ENCODE assay signal across 26 cellular contexts in genomic region chr10:11378835-11379234, GRCh38.
DNase-seq lines count a peak whose midpoint lies in the region; ATAC-seq, FAIRE-seq and TF ChIP-seq lines count a peak whose summit lies in the region.
"Had no signal": no experiment of that assay in that cellular context is flagged by ENCODE, and none has a peak within 500 bp of the region (broad histone marks: within the 10 kb centered on the region; RNA-seq: fewer than 3 reads in every experiment).

No MANE protein-coding gene starts in this region.

- no peak overlapping the region for H3K9ac ChIP-seq in HepG2 (ENCODE audit: insufficient read depth, low read depth, low read length)
- H3K9ac ChIP-seq: SK-N-SH had no signal

- no peak for ATAC-seq in HepG2
- ATAC-seq in right lobe of liver = no peak
- ATAC-seq: A549; CD8-positive, alpha-beta T cell; GM23338; Panc1 had no signal

- H3K9me3 Mint-ChIP-seq in neural crest cell = peaks cover under 1% of the 10 kb centered on the region
- H3K9me3 Mint-ChIP-seq: CD8-positive, alpha-beta T cell had no signal

- no TSS peak for BruUV-seq in HepG2 (replicated peaks; lab: Mats Ljungman, UMichigan)

- H3K4me3 Mint-ChIP-seq in neural crest cell = no peak overlapping the region
- H3K4me3 Mint-ChIP-seq: CD8-positive, alpha-beta T cell; GM23338 had no signal

- POLR2A ChIA-PET in HepG2 (lab: Yijun Ruan, JAX) = no interaction called here

- TF ChIP-seq EP300 in HepG2 (IDR thresholded peaks at IDR 0.05; ENCODE audit: low read depth in 2 of 2, low read length in 2 of 2) (no peak), HepG2 (CRISPR knock-in tag; IDR thresholded peaks at IDR 0.05; ENCODE audit: borderline replicate concordance) (no peak)

- in situ Hi-C loops in HepG2 (cut with HindIII; ENCODE audit: extremely low pct_ligation_motif_present, low pct_unique_long_range_greater_than_20kb) = no loop called here

- H3K9me3 ChIP-seq in HepG2 (ENCODE audit: low read length) = no peaks in the 10 kb centered on the region
- H3K9me3 ChIP-seq in right lobe of liver = no peaks in the 10 kb centered on the region
- H3K9me3 ChIP-seq in left ventricle myocardium inferior (replicated peaks) = no peaks in the 10 kb centered on the region
- H3K9me3 ChIP-seq in breast epithelium = no peaks in the 10 kb centered on the region
- H3K9me3 ChIP-seq: A549, Caco-2, HAP-1, SK-N-SH had no signal

- no peak overlapping the region for H2AFZ ChIP-seq in HepG2 (ENCODE audit: low read length)
- H2AFZ ChIP-seq: GM23338 had no signal

- H4K20me1 ChIP-seq in HepG2 (ENCODE audit: insufficient read depth, low read length) = no peaks in the 10 kb centered on the region

- TF ChIP-seq POLR2A in HepG2 (IDR thresholded peaks at IDR 0.05; ENCODE audit: insufficient read depth in 1 of 2, low read depth in 2 of 2, low read length in 2 of 2) = no peak
- no peak for TF ChIP-seq POLR2A in right lobe of liver (IDR thresholded peaks at IDR 0.05)
- TF ChIP-seq POLR2A in breast epithelium (IDR thresholded peaks at IDR 0.05) = no peak

- H3K79me2 ChIP-seq in HepG2 (ENCODE audit: insufficient read depth, low read length) = no peaks in the 10 kb centered on the region

- intact Hi-C loops in HepG2 (cut with micrococcal nuclease; ENCODE audit: unreplicated experiment) = no loop called here
- intact Hi-C loops in right lobe of liver (cut with DNase I) = no loop called here
- intact Hi-C loops in left ventricle myocardium inferior (cut with micrococcal nuclease) = no loop called here
- intact Hi-C loops in breast epithelium (cut with DNase I; ENCODE audit: low total_unique reads) = no loop called here

- no peak overlapping the region for H3K4me3 ChIP-seq in HepG2 (replicated peaks in 1 of 3; ENCODE audit: insufficient read depth in 1 of 3, low read depth in 2 of 3, low read length in 3 of 3)
- no peak overlapping the region for H3K4me3 ChIP-seq in right lobe of liver
- no peak overlapping the region for H3K4me3 ChIP-seq in left ventricle myocardium inferior
- no peak overlapping the region for H3K4me3 ChIP-seq in breast epithelium
- H3K4me3 ChIP-seq: A549, GM23338, HAP-1 had no signal

- H3K36me3 ChIP-seq in HepG2 (replicated peaks in 1 of 2; ENCODE audit: control insufficient read depth in 1 of 2, insufficient read depth in 2 of 2, low read length in 2 of 2) (no peaks in the 10 kb centered on the region), right lobe of liver (no peaks in the 10 kb centered on the region), left ventricle myocardium inferior (no peaks in the 10 kb centered on the region), breast epithelium (no peaks in the 10 kb centered on the region)
- H3K36me3 ChIP-seq: HAP-1 had no signal

- H3K4me1 Mint-ChIP-seq in neural crest cell = peaks cover 23% of the 10 kb centered on the region

- DNase-seq in HepG2 (ENCODE audit: low spot score) (no peak), right lobe of liver (no peak), left ventricle myocardium inferior (peak; percentile 32), neural crest cell (ENCODE audit: low read depth, low spot score) (no peak), breast epithelium (ENCODE audit: low spot score in 2 of 2) (no peak)
- DNase-seq in activated CD8-positive, alpha-beta memory T cell treated with anti-CD3 and anti-CD28 coated beads, Interleukin-2, amount 50 U/mL, for 48 hours = no peak
- DNase-seq in activated naive CD4-positive, alpha-beta T cell treated with anti-CD3 and anti-CD28 coated beads, Interleukin-2, amount 50 U/mL, for 16 hours = no peak
- DNase-seq: AML-193; Caco-2; CD8-positive, alpha-beta T cell; Karpas-422; NCI-H1092 treated with DMSO at 0.1 percent for 48 hours; NCI-H1436; NCI-H187; NCI-H2081 treated with DMSO at 0.1 percent for 48 hours; NCI-H2171; NCI-H226; NCI-H510A; NCI-H69; SK-N-SH had no signal

- H3K36me3 Mint-ChIP-seq in neural crest cell (ENCODE audit: low read depth) = no peaks in the 10 kb centered on the region
- H3K36me3 Mint-ChIP-seq: CD8-positive, alpha-beta T cell had no signal

- CTCF ChIA-PET in HepG2 (lab: Yijun Ruan, JAX; ENCODE audit: low intra/inter-chr PET ratio, low total read pairs) = no interaction called here

- H3K27ac Mint-ChIP-seq in neural crest cell (ENCODE audit: unreplicated experiment) = peak overlapping the region; percentile 35
- H3K27ac Mint-ChIP-seq: CD8-positive, alpha-beta T cell; GM23338 had no signal

- H3K4me1 ChIP-seq in HepG2 (ENCODE audit: insufficient read depth, low read length) = no peaks in the 10 kb centered on the region
- H3K4me1 ChIP-seq in right lobe of liver = no peaks in the 10 kb centered on the region
- H3K4me1 ChIP-seq in left ventricle myocardium inferior = peaks cover 9% of the 10 kb centered on the region
- no peaks in the 10 kb centered on the region for H3K4me1 ChIP-seq in breast epithelium
- H3K4me1 ChIP-seq: A549, Caco-2, HAP-1 had no signal

- WGBS in HepG2 (ENCODE audit: low lambda C conversion rate) = 2% methylated on average over 6 of the region's 6 CpGs
- WGBS in right lobe of liver (ENCODE audit: insufficient coverage, low coverage, low lambda C conversion rate, missing lambda C conversion rate) = no CpG with 5 or more reads among the region's 6 CpGs

- peaks cover 0 to 6% of the 10 kb centered on the region in 2 experiments; a peak in 1 of 5 replicates for H3K27me3 ChIP-seq in HepG2 (ENCODE audit: control insufficient read depth in 1 of 2, insufficient read depth in 2 of 2, low read length in 2 of 2)
- H3K27me3 ChIP-seq in right lobe of liver = no peaks in the 10 kb centered on the region
- peaks cover 14% of the 10 kb centered on the region for H3K27me3 ChIP-seq in left ventricle myocardium inferior (ENCODE audit: low read depth)
- no peaks in the 10 kb centered on the region for H3K27me3 ChIP-seq in breast epithelium

- FAIRE-seq in HepG2 (lab: Jason Lieb, UNC) = no peak
- FAIRE-seq: A549, G401.6 had no signal

- H3K27ac ChIP-seq in HepG2 (ENCODE audit: extremely low read length, insufficient read depth, low read length) (no peak overlapping the region), right lobe of liver (no peak overlapping the region), left ventricle myocardium inferior (replicated peaks) (no peak overlapping the region), breast epithelium (no peak overlapping the region)
- H3K27ac ChIP-seq: A549, C4-2B had no signal

- TF ChIP-seq RAD21 in HepG2 (CRISPR knock-in tag; IDR thresholded peaks at IDR 0.05) = no peak

- H3K4me2 ChIP-seq in HepG2 (ENCODE audit: low read depth, low read length) = no peak overlapping the region
- H3K4me2 ChIP-seq: A549, GM23338, SK-N-SH had no signal

- H3K27me3 Mint-ChIP-seq in neural crest cell (ENCODE audit: low read depth) = no peaks in the 10 kb centered on the region

- no peak for TF ChIP-seq CTCF in HepG2 (CRISPR knock-in tag; IDR thresholded peaks at IDR 0.05)
- no peak for TF ChIP-seq CTCF in right lobe of liver (IDR thresholded peaks at IDR 0.05)
- no peak for TF ChIP-seq CTCF in left ventricle myocardium inferior (IDR thresholded peaks at IDR 0.05; ENCODE audit: borderline replicate concordance)
- TF ChIP-seq CTCF in neural crest cell (conservative IDR thresholded peaks at IDR 0.05) = no peak
- no peak for TF ChIP-seq CTCF in breast epithelium (IDR thresholded peaks at IDR 0.05)

TF ChIP-seq in HepG2, 621 proteins besides CTCF, POLR2A, EP300 and RAD21:
- TF ChIP-seq ZNF878 (CRISPR knock-in tag; IDR thresholded peaks at IDR 0.05) (no peak), ZNF768 (CRISPR knock-in tag; IDR thresholded peaks at IDR 0.05) (peak; percentile 93)
